ENCODE assay signal across 1 cellular context in genomic region chr16:78444-79145, GRCh38.
TF ChIP-seq lines count a peak whose summit lies in the region.

No MANE protein-coding gene starts in this region.

TF ChIP-seq in HEK293, 187 proteins besides CTCF, POLR2A, EP300 and RAD21 (continued from another document):
- no peak for TF ChIP-seq ZFP41 (tag by site-specific recombination; IDR thresholded peaks at IDR 0.05; ENCODE audit: borderline replicate concordance)
- no peak for TF ChIP-seq GLIS1 (tag by site-specific recombination; IDR thresholded peaks at IDR 0.05)
- TF ChIP-seq ZNF701 (tag by site-specific recombination; IDR thresholded peaks at IDR 0.05): no peak
